Comparison of ENCODE assay signal across 8 cellular contexts in genomic region chr2:69911985-69912563, GRCh38. TPM values are rescaled to one million over a fixed set of nuclear protein-coding genes. Genes with fewer than 3 reads are reported as not detected.
DNase-seq lines count a peak whose midpoint lies in the region; ATAC-seq and TF ChIP-seq lines count a peak whose summit lies in the region.

No MANE protein-coding gene starts in this region.

- H3K27ac ChIP-seq in 22Rv1: peak overlapping the region; percentile 95; the same call in 1 of the 2 replicates
- H3K27ac ChIP-seq in stomach: peak overlapping the region in 4 of 5 donors; percentile 1 to 99 (median 34)

- H3K36me3 Mint-ChIP-seq in activated B cell treated with CpG ODN at 0.5 μM for 24 hours (ENCODE audit: low read depth) (peaks cover 39% of the 10 kb centered on the region), glutamatergic neuron (ENCODE audit: unreplicated experiment) (no peaks in the 10 kb centered on the region)

- in situ Hi-C loops in G401 (cut with HindIII; ENCODE audit: low sequenced_read_pairs): no loop called here

- CTCF ChIA-PET in activated B cell treated with CpG ODN at 0.5 μM for 24 hours (lab: Charles Lee): interaction anchor here (0.6 to 5.4 kb wide), 16 partner anchors 18 to 390 kb away, joined by 3 to 76 read pairs (median 6); partner anchors contain the start of genes C2orf42, FAM136A, PCYOX1 and SNRNP27

- H3K4me3 Mint-ChIP-seq in activated B cell treated with CpG ODN at 0.5 μM for 24 hours (no peak overlapping the region), glutamatergic neuron (ENCODE audit: unreplicated experiment) (no peak overlapping the region)

- peaks cover 27% of the 10 kb centered on the region for H3K4me1 Mint-ChIP-seq in activated B cell treated with CpG ODN at 0.5 μM for 24 hours
- no peaks in the 10 kb centered on the region for H3K4me1 Mint-ChIP-seq in glutamatergic neuron (ENCODE audit: low read depth, unreplicated experiment)

- no peaks in the 10 kb centered on the region for H3K9me3 ChIP-seq in stomach

- TF ChIP-seq POLR2A in stomach (IDR thresholded peaks at IDR 0.05): no peak

- POLR2A ChIA-PET in activated B cell treated with CpG ODN at 0.5 μM for 24 hours (lab: Charles Lee): interaction anchor here (0.6 to 7.5 kb wide), 9 partner anchors 9 to 390 kb away, joined by 3 to 195 read pairs (median 11); partner anchors contain the start of genes C2orf42, PCBP1, SNRNP27 and SNRPG

- TF ChIP-seq CTCF in 22Rv1 (IDR thresholded peaks at IDR 0.05): peak; percentile 82
- peak; percentile 23 for TF ChIP-seq CTCF in activated B cell treated with CpG ODN at 0.5 μM for 24 hours (IDR thresholded peaks at IDR 0.05)
- peak; percentile 57 for TF ChIP-seq CTCF in glutamatergic neuron (IDR thresholded peaks at IDR 0.05; ENCODE audit: partially characterized antibody, unreplicated experiment)
- peak in 5 of 7 experiments; percentile 27 to 62 (median 40) for TF ChIP-seq CTCF in stomach (IDR thresholded peaks at IDR 0.05)

- TF ChIP-seq EP300 in stomach (IDR thresholded peaks at IDR 0.05): no peak

- 0 to 5% (median 3%) methylated on average over 2 of the region's 2 CpGs for WGBS in stomach, 5 donors

- H3K27me3 ChIP-seq in stomach: no peaks in the 10 kb centered on the region

- H3K27ac Mint-ChIP-seq in activated B cell treated with CpG ODN at 0.5 μM for 24 hours: peak overlapping the region; percentile 59
- no peak overlapping the region for H3K27ac Mint-ChIP-seq in glutamatergic neuron (ENCODE audit: unreplicated experiment)

- H3K27me3 Mint-ChIP-seq in activated B cell treated with CpG ODN at 0.5 μM for 24 hours (no peaks in the 10 kb centered on the region), glutamatergic neuron (ENCODE audit: unreplicated experiment) (peaks cover 5% of the 10 kb centered on the region)

- intact Hi-C loops in activated B cell treated with CpG ODN at 0.5 μM for 24 hours (cut with micrococcal nuclease) (loop anchor here (1.0 to 10.0 kb wide), 7 partner anchors 190 to 1153 kb away; partner anchors contain the start of genes FAM136A, NAGK, NFU1 and TEX261), stomach (cut with DNase I; ENCODE audit: low total_unique reads) (no loop called here)

- no peak overlapping the region for H3K4me3 ChIP-seq in stomach

- ATAC-seq in activated B cell treated with CpG ODN at 0.5 μM for 24 hours (ENCODE audit: low read depth): no peak
- ATAC-seq in GM21786 (IDR thresholded peaks at IDR 0.05; ENCODE audit: unreplicated experiment): no peak

- peak; percentile 77 for DNase-seq in G401 (ENCODE audit: low spot score)
- DNase-seq in NCI-H1694 treated with DMSO at 0.1 percent for 48 hours (lab: John Stamatoyannopoulos, UW): peak; percentile 73
- DNase-seq in activated B cell treated with CpG ODN at 0.5 μM for 24 hours: no peak
- DNase-seq in glutamatergic neuron: no peak
- DNase-seq in stomach: no peak
- DNase-seq in GM19240 (ENCODE audit: insufficient read length, low spot score): no peak

- no peaks in the 10 kb centered on the region for H3K9me3 Mint-ChIP-seq in activated B cell treated with CpG ODN at 0.5 μM for 24 hours
- peaks cover 5% of the 10 kb centered on the region for H3K9me3 Mint-ChIP-seq in glutamatergic neuron (ENCODE audit: unreplicated experiment)

- peaks cover 14 to 35% (median 21%) of the 10 kb centered on the region in 4 donors for H3K4me1 ChIP-seq in stomach

- H3K36me3 ChIP-seq in stomach: peaks cover 17 to 44% (median 41%) of the 10 kb centered on the region in 4 donors

RNA-seq across cellular contexts. Expression of gene MXD1, which starts 2.8 kb away (rescaled TPM):
- 4.8 and 5.2 TPM in 2 replicates for total RNA-seq in G401 (2014; rRNA removed; shearing (Covaris generic))
- total RNA-seq in activated B cell treated with CpG ODN at 0.5 μM for 24 hours (10.9 and 11.8 TPM in 2 replicates), glutamatergic neuron (ENCODE audit: unreplicated experiment) (15.8 TPM), stomach (10 to 100 TPM in 4 of 5 donors, 1 to 10 TPM in 1; 8.1 to 40.2 (median 26.8) TPM)
- 10 to 100 TPM in 1 of 3 donors, 1 to 10 TPM in 2; 9.1 to 16.3 (median 9.3) TPM for polyA plus RNA-seq in stomach

RNA-seq across cellular contexts. Expression of gene SNRNP27, which starts 18.3 kb away (rescaled TPM):
- total RNA-seq in G401 (2014; rRNA removed; shearing (Covaris generic)): 51.7 and 63.0 TPM in 2 replicates
- 43.0 and 49.1 TPM in 2 replicates for total RNA-seq in activated B cell treated with CpG ODN at 0.5 μM for 24 hours
- total RNA-seq in glutamatergic neuron (ENCODE audit: unreplicated experiment): 93.7 TPM
- total RNA-seq in stomach: 10 to 100 TPM in 4 of 5 donors, 1 to 10 TPM in 1; 5.8 to 70.6 (median 58.2) TPM
- 10 to 100 TPM; 21.1 to 51.1 (median 42.8) TPM for polyA plus RNA-seq in stomach

RNA-seq across cellular contexts. Expression of gene ASPRV1, which starts 49.4 kb away (rescaled TPM):
- total RNA-seq in G401 (2014; rRNA removed; shearing (Covaris generic)): 0.55 and 1.3 TPM in 2 replicates
- total RNA-seq in activated B cell treated with CpG ODN at 0.5 μM for 24 hours: 0.47 and 0.56 TPM in 2 replicates
- 2.5 TPM for total RNA-seq in glutamatergic neuron (ENCODE audit: unreplicated experiment)
- 1 to 10 TPM in 3 of 5 donors, not detected in 2; 2.0 to 6.4 (median 3.5) TPM for total RNA-seq in stomach
- polyA plus RNA-seq in stomach: under 1 TPM; 0.44 to 0.90 (median 0.46) TPM

Comparison
In these comparisons a context has a peak if more than half of its experiments do, and no peak if none do; other contexts are left out.
1. CTCF ChIP-seq: peak in every context shown above with its lines; median percentile 82 in 22Rv1; 57 in glutamatergic neuron; 40 in stomach; 23 in activated B cell treated with CpG ODN at 0.5 μM for 24 hours.
2. DNase-seq: peak in G401 (single experiment) and NCI-H1694 treated with DMSO at 0.1 percent for 48 hours (single experiment); none in activated B cell treated with CpG ODN at 0.5 μM for 24 hours (single experiment), glutamatergic neuron (single experiment), stomach (single experiment) and GM19240 (single experiment).